In genomic region chr20:57596998-57597939, GRCh38 we compare ENCODE assay signal across 2 cellular contexts.
A peak's percentile ranks its signal among the peaks of the same experiment; 100 is the strongest.
TF ChIP-seq lines count a peak whose summit lies in the region.

No MANE protein-coding gene starts in this region.

TF ChIP-seq in HCT116, 20 proteins besides CTCF, POLR2A, EP300 and RAD21 (continued from another document):
- no peak for TF ChIP-seq POLR2AphosphoS5 (IDR thresholded peaks at IDR 0.05; ENCODE audit: low read depth, low read length)
- TF ChIP-seq SP1 (IDR thresholded peaks at IDR 0.05; ENCODE audit: low read depth) = no peak
- no peak for TF ChIP-seq MAX (IDR thresholded peaks at IDR 0.05)
- no peak for TF ChIP-seq ZFX (IDR thresholded peaks at IDR 0.05)
- TF ChIP-seq REST (IDR thresholded peaks at IDR 0.05; ENCODE audit: low read depth) = no peak
- TF ChIP-seq EZH2 (IDR thresholded peaks at IDR 0.05) = no peak
- no peak for TF ChIP-seq EGR1 (IDR thresholded peaks at IDR 0.05; ENCODE audit: low read depth)
- no peak for TF ChIP-seq CBX3 (IDR thresholded peaks at IDR 0.05; ENCODE audit: low read depth)
- no peak for TF ChIP-seq ATF3 (IDR thresholded peaks at IDR 0.05)
- no peak for TF ChIP-seq ZNF274 (IDR thresholded peaks at IDR 0.05; ENCODE audit: low read depth, low read length)
- TF ChIP-seq EZH2phosphoT487 (IDR thresholded peaks at IDR 0.05; ENCODE audit: borderline replicate concordance) = no peak
- no peak for TF ChIP-seq TCF7L2 (IDR thresholded peaks at IDR 0.05; ENCODE audit: borderline replicate concordance, extremely low read depth, insufficient read depth, insufficient read length)
- TF ChIP-seq JUND (IDR thresholded peaks at IDR 0.05) = no peak
- TF ChIP-seq FOSL1 (IDR thresholded peaks at IDR 0.05; ENCODE audit: low read depth) = no peak
- TF ChIP-seq SRF (IDR thresholded peaks at IDR 0.05; ENCODE audit: low read depth) = no peak
TF ChIP-seq in HCT116: peak in this region for 0.

TF ChIP-seq in H1, 55 proteins besides CTCF, POLR2A, EP300 and RAD21 (continued from another document):
- TF ChIP-seq JUN (IDR thresholded peaks at IDR 0.05; ENCODE audit: low read depth, low read length) (no peak), MAX (IDR thresholded peaks at IDR 0.05) (0 out of 2 replicates have a peak, but pooled peaks have one; percentile 29), SP1 (IDR thresholded peaks at IDR 0.05; ENCODE audit: low read depth, low read length) (no peak), HDAC2 (IDR thresholded peaks at IDR 0.05; ENCODE audit: borderline replicate concordance in 1 of 2, low read depth in 2 of 2, low read length in 2 of 2) (0 out of 4 replicates have a peak, but pooled peaks of 1 of the 2 experiments have one; percentile 10), CHD2 (IDR thresholded peaks at IDR 0.05; ENCODE audit: low read length) (no peak), CREB1 (IDR thresholded peaks at IDR 0.05) (0 out of 2 replicates have a peak, but pooled peaks have one; percentile 13), PHF8 (conservative IDR thresholded peaks at IDR 0.05; ENCODE audit: low read depth, low read length) (no peak), KDM5A (IDR thresholded peaks at IDR 0.05; ENCODE audit: low read length) (peak; percentile 33; the same call in 1 of the 2 replicates)
